ENCODE assay signal across 1 cellular context in the genomic region with DNA sequence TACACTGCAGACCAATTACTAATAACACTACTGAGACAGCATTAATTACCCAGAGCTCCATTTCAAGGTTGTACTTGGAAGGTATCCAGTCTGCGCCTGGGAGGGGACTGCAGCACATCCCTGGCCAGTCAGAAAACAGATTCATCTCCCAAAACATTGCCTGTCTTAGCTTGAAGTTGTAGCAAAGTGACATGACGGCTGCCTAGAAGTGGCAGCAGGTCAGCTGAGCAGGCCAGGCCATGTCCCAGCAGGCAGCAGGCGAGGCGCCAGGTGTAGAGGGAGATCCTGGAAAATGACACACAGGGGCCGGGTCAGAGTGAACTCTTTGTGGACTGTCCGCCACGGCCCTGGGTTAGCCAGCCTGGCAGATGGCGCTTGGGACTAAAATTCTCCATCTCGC.
TF ChIP-seq lines count a peak whose summit lies in the region.

No MANE protein-coding gene starts in this region.

TF ChIP-seq in H1, 55 proteins besides CTCF, POLR2A, EP300 and RAD21 (continued from another document):
- TF ChIP-seq ZNF274 (IDR thresholded peaks at IDR 0.05; ENCODE audit: borderline replicate concordance, extremely low read depth, low read length), result no peak
- no peak for TF ChIP-seq KDM1A (IDR thresholded peaks at IDR 0.05; ENCODE audit: borderline replicate concordance, low read length)
